In the genomic region with DNA sequence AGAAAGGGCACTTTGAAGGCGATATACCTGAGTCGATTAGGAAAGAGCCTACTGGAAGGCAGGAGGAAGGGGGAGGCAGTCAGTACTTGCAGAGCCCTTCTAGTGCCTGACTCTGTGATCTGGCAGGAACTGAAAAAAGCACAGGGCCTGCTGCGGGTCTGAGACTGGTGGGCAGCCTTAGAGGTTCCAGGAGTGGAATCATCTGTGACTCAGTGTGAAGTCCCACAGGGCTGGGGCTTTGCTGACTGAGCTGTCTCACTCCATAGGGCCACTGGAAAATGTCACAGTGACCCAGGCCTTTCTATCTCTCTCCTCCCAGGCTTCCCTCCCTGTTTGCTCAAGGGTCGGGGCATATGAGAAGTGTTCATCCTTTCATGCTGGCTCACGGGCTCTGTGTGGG, we compare ENCODE assay signal across 10 cellular contexts. TPM values are rescaled to one million over a fixed set of nuclear protein-coding genes. Genes with fewer than 3 reads are reported as not detected.
DNase-seq lines count a peak whose midpoint lies in the region; ATAC-seq and TF ChIP-seq lines count a peak whose summit lies in the region.
"Had no signal": no experiment of that assay in that cellular context is flagged by ENCODE, and none has a peak within 500 bp of the region (broad histone marks: within the 10 kb centered on the region; RNA-seq: fewer than 3 reads in every experiment).

No MANE protein-coding gene starts in this region.

- TF ChIP-seq CTCF in GM10248 (IDR thresholded peaks at IDR 0.05; ENCODE audit: control extremely low read depth, extremely low read depth, low read depth, missing control alignments) = no peak

- no peak overlapping the region for H3K4me3 ChIP-seq in adipocyte (ENCODE audit: low read length)
- H3K4me3 ChIP-seq: body of pancreas had no signal

- CTCF ChIA-PET in GM10248 (lab: Yijun Ruan, JAX) = no interaction called here

- H3K4me1 ChIP-seq in adipocyte (ENCODE audit: control insufficient read depth, insufficient read depth, low read length) = peaks cover 53% of the 10 kb centered on the region

- H3K36me3 ChIP-seq in adipocyte (ENCODE audit: control insufficient read depth, insufficient read depth, low read length, severe bottlenecking) = no peaks in the 10 kb centered on the region

- POLR2A ChIA-PET in GM10248 (lab: Yijun Ruan, JAX) = interaction anchor here (0.6 kb wide), 1 partner anchor 38 kb away, joined by 4 read pairs; no protein-coding TSS in a partner anchor

- peak overlapping the region; percentile 16 for H3K9ac ChIP-seq in adipocyte (ENCODE audit: low read length)

- no peaks in the 10 kb centered on the region for H3K27me3 ChIP-seq in adipocyte (replicated peaks; ENCODE audit: control insufficient read depth, insufficient read depth, low read length)
- H3K27me3 ChIP-seq: body of pancreas had no signal

- H3K9me3 ChIP-seq in adipocyte (ENCODE audit: control insufficient read depth, low read length) = no peaks in the 10 kb centered on the region
- H3K9me3 ChIP-seq: body of pancreas had no signal

- peak; percentile 40 for DNase-seq in GM10248 (ENCODE audit: extremely low spot score)
- DNase-seq in GOT3 (lab: John Stamatoyannopoulos, UW) = peak; percentile 6
- no peak for DNase-seq in adipocyte (ENCODE audit: low read depth)
- DNase-seq in renal cortical epithelial cell (ENCODE audit: low read depth) = peak; percentile 40
- no peak for DNase-seq in ecto neural progenitor cell (ENCODE audit: low spot score)
- DNase-seq in amniotic stem cell (lab: John Stamatoyannopoulos, UW) = no peak
- DNase-seq: DND-41, NCI-H1105 treated with DMSO at 0.1 percent for 48 hours had no signal

- ATAC-seq in HG02623 (IDR thresholded peaks at IDR 0.05; ENCODE audit: unreplicated experiment) = no peak
- ATAC-seq: body of pancreas had no signal

RNA-seq across cellular contexts. Expression of gene ZFP36L2, which starts 47.1 kb away (rescaled TPM):
- 4.5 and 20.1 TPM in 2 replicates for total RNA-seq in renal cortical epithelial cell

Comparison
In these comparisons a context has a peak if more than half of its experiments do, and no peak if none do; other contexts are left out.
1. DNase-seq: peak in GM10248 (single experiment), GOT3 (single experiment) and renal cortical epithelial cell (single experiment); none in adipocyte (single experiment), ecto neural progenitor cell (single experiment) and amniotic stem cell (single experiment).